In the genomic region with DNA sequence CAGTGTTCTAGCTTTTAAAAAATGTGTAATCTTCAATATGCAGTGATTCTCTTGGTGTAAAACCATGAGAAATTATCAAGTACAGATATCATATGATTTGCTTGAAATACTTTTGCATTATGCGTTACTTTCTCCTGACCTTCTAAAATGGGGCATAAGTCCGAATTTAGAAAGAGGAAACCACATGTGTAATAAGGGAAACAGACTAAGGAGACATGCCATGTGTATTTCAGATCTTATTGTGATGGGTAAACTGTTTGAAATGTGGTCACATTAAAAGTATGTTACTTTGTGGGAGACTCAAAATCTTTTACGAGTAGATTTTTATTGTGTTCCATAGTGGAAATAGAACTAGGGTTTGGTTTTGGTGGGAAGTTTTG, we compare ENCODE assay signal across 1 cellular context.
TF ChIP-seq lines count a peak whose summit lies in the region.

No MANE protein-coding gene starts in this region.

TF ChIP-seq in SK-N-SH, 30 proteins besides CTCF, POLR2A, EP300 and RAD21 (continued from another document):
- TF ChIP-seq, protein P1, sequence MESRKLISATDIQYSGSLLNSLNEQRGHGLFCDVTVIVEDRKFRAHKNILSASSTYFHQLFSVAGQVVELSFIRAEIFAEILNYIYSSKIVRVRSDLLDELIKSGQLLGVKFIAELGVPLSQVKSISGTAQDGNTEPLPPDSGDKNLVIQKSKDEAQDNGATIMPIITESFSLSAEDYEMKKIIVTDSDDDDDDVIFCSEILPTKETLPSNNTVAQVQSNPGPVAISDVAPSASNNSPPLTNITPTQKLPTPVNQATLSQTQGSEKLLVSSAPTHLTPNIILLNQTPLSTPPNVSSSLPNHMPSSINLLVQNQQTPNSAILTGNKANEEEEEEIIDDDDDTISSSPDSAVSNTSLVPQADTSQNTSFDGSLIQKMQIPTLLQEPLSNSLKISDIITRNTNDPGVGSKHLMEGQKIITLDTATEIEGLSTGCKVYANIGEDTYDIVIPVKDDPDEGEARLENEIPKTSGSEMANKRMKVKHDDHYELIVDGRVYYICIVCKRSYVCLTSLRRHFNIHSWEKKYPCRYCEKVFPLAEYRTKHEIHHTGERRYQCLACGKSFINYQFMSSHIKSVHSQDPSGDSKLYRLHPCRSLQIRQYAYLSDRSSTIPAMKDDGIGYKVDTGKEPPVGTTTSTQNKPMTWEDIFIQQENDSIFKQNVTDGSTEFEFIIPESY (IDR thresholded peaks at IDR 0.05; ENCODE audit: borderline replicate concordance, low read depth): no peak
- TF ChIP-seq MEF2A (IDR thresholded peaks at IDR 0.05; ENCODE audit: borderline replicate concordance, low read depth): no peak
